15 cellular contexts compared by ENCODE assay signal in the genomic region with DNA sequence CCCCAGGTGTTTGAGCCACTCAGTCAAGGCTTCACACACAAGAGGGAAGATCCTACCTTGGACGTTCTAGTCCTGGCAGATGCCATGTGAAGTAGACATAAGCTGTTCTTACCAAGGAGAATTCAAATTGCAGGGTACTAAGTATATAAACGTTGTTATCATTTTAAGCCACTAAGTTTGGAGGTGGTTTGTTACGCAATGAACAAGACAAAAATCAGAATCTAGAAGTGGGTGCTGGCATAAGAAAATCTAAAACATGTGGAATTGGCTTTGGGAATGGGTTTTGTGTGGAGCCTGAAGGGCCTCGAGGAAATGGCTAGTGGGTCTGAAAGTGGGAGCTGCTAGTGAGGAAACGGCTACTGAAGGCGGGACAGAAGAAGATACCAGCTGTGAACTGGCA.
A peak's percentile ranks its signal among the peaks of the same experiment; 100 is the strongest.
DNase-seq lines count a peak whose midpoint lies in the region; ATAC-seq, FAIRE-seq and TF ChIP-seq lines count a peak whose summit lies in the region.
"Had no signal": no experiment of that assay in that cellular context is flagged by ENCODE, and none has a peak within 500 bp of the region (broad histone marks: within the 10 kb centered on the region; RNA-seq: fewer than 3 reads in every experiment).

No MANE protein-coding gene starts in this region.

- H3K4me1 ChIP-seq in HepG2 (ENCODE audit: insufficient read depth, low read length) = peaks cover 64% of the 10 kb centered on the region
- H3K4me1 ChIP-seq in right lobe of liver = peaks cover 0 to 13% (median 0%) of the 10 kb centered on the region in 4 donors
- H3K4me1 ChIP-seq in IMR-90 (ENCODE audit: control insufficient read depth, insufficient read depth, low read length) = peaks cover 5% of the 10 kb centered on the region; the same call in 1 of the 2 replicates
- peaks cover 12% of the 10 kb centered on the region for H3K4me1 ChIP-seq in endocrine pancreas (ENCODE audit: control insufficient read depth, insufficient read depth, low read length)
- H3K4me1 ChIP-seq in skeletal muscle tissue (ENCODE audit: control insufficient read depth in 3 of 3, insufficient read depth in 3 of 3, low read length in 3 of 3) = peaks cover 10 to 33% (median 29%) of the 10 kb centered on the region in 3 donors
- no peaks in the 10 kb centered on the region for H3K4me1 ChIP-seq in ascending aorta
- no peaks in the 10 kb centered on the region for H3K4me1 ChIP-seq in A673 (ENCODE audit: insufficient read depth, low read length, poor library complexity, severe bottlenecking)
- H3K4me1 ChIP-seq: HAP-1 had no signal

- no peak overlapping the region for H3K4ac ChIP-seq in IMR-90 (ENCODE audit: low read depth, low read length)

- no peak overlapping the region for H4K8ac ChIP-seq in IMR-90 (ENCODE audit: low read depth in 2 of 2, low read length in 2 of 2)

- no peaks in the 10 kb centered on the region for H3K9me1 ChIP-seq in IMR-90 (ENCODE audit: insufficient read depth, low read length)

- no peak overlapping the region for H2BK5ac ChIP-seq in IMR-90 (ENCODE audit: low read depth, low read length, poor library complexity, severe bottlenecking)

- BruUV-seq in HepG2 (replicated peaks; lab: Mats Ljungman, UMichigan) (no TSS peak), IMR-90 (replicated peaks; lab: Mats Ljungman, UMichigan) (no TSS peak), A673 (replicated peaks; lab: Mats Ljungman, UMichigan) (no TSS peak)

- no peak overlapping the region for H2BK15ac ChIP-seq in IMR-90 (ENCODE audit: low read depth, low read length)

- H3K27me3 ChIP-seq in HepG2 (ENCODE audit: control insufficient read depth in 1 of 2, insufficient read depth in 2 of 2, low read length in 2 of 2) = no peaks in the 10 kb centered on the region
- no peaks in the 10 kb centered on the region for H3K27me3 ChIP-seq in right lobe of liver
- no peaks in the 10 kb centered on the region for H3K27me3 ChIP-seq in IMR-90 (ENCODE audit: control insufficient read depth, insufficient read depth, low read length)
- H3K27me3 ChIP-seq in endocrine pancreas (ENCODE audit: control insufficient read depth, insufficient read depth, low read length) = no peaks in the 10 kb centered on the region
- no peaks in the 10 kb centered on the region for H3K27me3 ChIP-seq in skeletal muscle tissue (ENCODE audit: control insufficient read depth in 3 of 3, insufficient read depth in 3 of 3, low read length in 3 of 3)
- no peaks in the 10 kb centered on the region for H3K27me3 ChIP-seq in ascending aorta
- H3K27me3 ChIP-seq in A673 (replicated peaks; ENCODE audit: insufficient read depth, low read depth, low read length, poor library complexity) = no peaks in the 10 kb centered on the region

- TF ChIP-seq RAD21 in HepG2 (CRISPR knock-in tag; IDR thresholded peaks at IDR 0.05) = no peak
- no peak for TF ChIP-seq RAD21 in IMR-90 (IDR thresholded peaks at IDR 0.05; ENCODE audit: low read length)

- TF ChIP-seq POLR2A in HepG2 (IDR thresholded peaks at IDR 0.05; ENCODE audit: insufficient read depth in 1 of 2, low read depth in 2 of 2, low read length in 2 of 2) = no peak
- no peak for TF ChIP-seq POLR2A in right lobe of liver (IDR thresholded peaks at IDR 0.05)
- no peak for TF ChIP-seq POLR2A in IMR-90 (IDR thresholded peaks at IDR 0.05; ENCODE audit: low read depth, low read length)

- no peak overlapping the region for H2AK5ac ChIP-seq in IMR-90 (ENCODE audit: low read depth, low read length)

- no peak overlapping the region for H2AK9ac ChIP-seq in IMR-90 (replicated peaks; ENCODE audit: low read depth, low read length, poor library complexity)

- H3K27ac ChIP-seq in HepG2 (ENCODE audit: extremely low read length, insufficient read depth, low read length) = no peak overlapping the region
- no peak overlapping the region for H3K27ac ChIP-seq in right lobe of liver
- H3K27ac ChIP-seq in IMR-90 (ENCODE audit: insufficient read depth, low read length) = no peak overlapping the region
- H3K27ac ChIP-seq in skeletal muscle tissue (ENCODE audit: low read depth, low read length) = peak overlapping the region; percentile 22
- H3K27ac ChIP-seq in ascending aorta = no peak overlapping the region
- H3K27ac ChIP-seq in A673 (ENCODE audit: low read depth, low read length, poor library complexity, severe bottlenecking) = no peak overlapping the region
- H3K27ac ChIP-seq: A549 had no signal

- no peak for TF ChIP-seq CTCF in HepG2 (CRISPR knock-in tag; IDR thresholded peaks at IDR 0.05)
- no peak for TF ChIP-seq CTCF in right lobe of liver (IDR thresholded peaks at IDR 0.05)
- no peak for TF ChIP-seq CTCF in IMR-90 (conservative IDR thresholded peaks at IDR 0.05; ENCODE audit: low read depth, low read length)
- TF ChIP-seq CTCF in ascending aorta (IDR thresholded peaks at IDR 0.05) = no peak
- TF ChIP-seq CTCF in A673 (conservative IDR thresholded peaks at IDR 0.05; ENCODE audit: low read depth, low read length) = no peak

- H3K4me3 ChIP-seq in HepG2 (replicated peaks in 1 of 3; ENCODE audit: insufficient read depth in 1 of 3, low read depth in 2 of 3, low read length in 3 of 3) = no peak overlapping the region
- no peak overlapping the region for H3K4me3 ChIP-seq in right lobe of liver
- H3K4me3 ChIP-seq in IMR-90 (ENCODE audit: insufficient read depth, low read depth, low read length) = no peak overlapping the region
- H3K4me3 ChIP-seq in endocrine pancreas (ENCODE audit: control insufficient read depth, insufficient read depth, low read length) = peak overlapping the region; percentile 19
- no peak overlapping the region for H3K4me3 ChIP-seq in skeletal muscle tissue (ENCODE audit: low read length in 3 of 3)
- H3K4me3 ChIP-seq in ascending aorta = no peak overlapping the region
- H3K4me3 ChIP-seq in A673 (ENCODE audit: low read depth, low read length, poor library complexity, severe bottlenecking) = no peak overlapping the region
- H3K4me3 ChIP-seq: A549, GM12878, HAP-1 had no signal

- H3K18ac ChIP-seq in IMR-90 (ENCODE audit: low read depth, low read length) = no peak overlapping the region

- TF ChIP-seq EP300 in HepG2 (IDR thresholded peaks at IDR 0.05; ENCODE audit: low read depth in 2 of 2, low read length in 2 of 2) = no peak
- TF ChIP-seq EP300 in HepG2 (CRISPR knock-in tag; IDR thresholded peaks at IDR 0.05; ENCODE audit: borderline replicate concordance) = no peak

- WGBS in HepG2 (ENCODE audit: low lambda C conversion rate) = 88% methylated on average over 6 of the region's 6 CpGs
- WGBS in right lobe of liver (ENCODE audit: insufficient coverage, low coverage, low lambda C conversion rate, missing lambda C conversion rate) = 75% methylated on average over 6 of the region's 6 CpGs
- 100% methylated on average over 4 of the region's 6 CpGs; no CpG with 5 or more reads in 1 of the 2 experiments for WGBS in IMR-90 (ENCODE audit: extremely low coverage in 2 of 2, insufficient read length in 1 of 2), 2 experiments

- ATAC-seq in HepG2 (no peak), right lobe of liver (no peak), IMR-90 (ENCODE audit: low read depth) (no peak), GM19452 (IDR thresholded peaks at IDR 0.05; ENCODE audit: unreplicated experiment) (no peak)
- ATAC-seq: A549; CD8-positive, alpha-beta T cell; GM12878 had no signal

- H2AFZ ChIP-seq in HepG2 (ENCODE audit: low read length) (no peak overlapping the region), IMR-90 (replicated peaks; ENCODE audit: low read length, poor library complexity) (no peak overlapping the region)

- H2BK20ac ChIP-seq in IMR-90 (ENCODE audit: low read depth, low read length) = no peak overlapping the region

- H3K9ac ChIP-seq in HepG2 (ENCODE audit: insufficient read depth, low read depth, low read length) = no peak overlapping the region
- no peak overlapping the region for H3K9ac ChIP-seq in IMR-90 (ENCODE audit: low read depth, low read length)
- H3K9ac ChIP-seq in endocrine pancreas (ENCODE audit: control insufficient read depth, insufficient read depth, low read length) = no peak overlapping the region
- H3K9ac ChIP-seq in skeletal muscle tissue (ENCODE audit: low read depth in 1 of 3, low read length in 3 of 3) = no peak overlapping the region

- peaks cover 94% of the 10 kb centered on the region for H3K79me2 ChIP-seq in HepG2 (ENCODE audit: insufficient read depth, low read length)

- H3K56ac ChIP-seq in IMR-90 (ENCODE audit: extremely low read depth, insufficient read depth, low read length) = no peak overlapping the region

- H3K14ac ChIP-seq in IMR-90 (replicated peaks; ENCODE audit: low read depth, low read length) = no peak overlapping the region

- CTCF ChIA-PET in HepG2 (lab: Yijun Ruan, JAX; ENCODE audit: low intra/inter-chr PET ratio, low total read pairs) (no interaction called here), IMR-90 (lab: Yijun Ruan, JAX) (interaction anchor here (1.0 kb wide), 1 partner anchor 84 kb away, joined by 3 read pairs; a partner anchor contains a TSS), A673 (lab: Charles Lee) (no interaction called here)

- H3K9me3 ChIP-seq in HepG2 (ENCODE audit: low read length) (0 out of 2 replicates have a peak, but pooled peaks cover 4% of the 10 kb centered on the region), right lobe of liver (no peaks in the 10 kb centered on the region), IMR-90 (ENCODE audit: control insufficient read depth, insufficient read depth, low read length) (peaks cover 7% of the 10 kb centered on the region), endocrine pancreas (ENCODE audit: control insufficient read depth, low read length) (no peaks in the 10 kb centered on the region), skeletal muscle tissue (ENCODE audit: control insufficient read depth in 3 of 3, low read length in 3 of 3) (no peaks in the 10 kb centered on the region), ascending aorta (no peaks in the 10 kb centered on the region), A673 (ENCODE audit: low read depth, low read length, poor library complexity, severe bottlenecking) (no peaks in the 10 kb centered on the region)
- H3K9me3 ChIP-seq: HAP-1 had no signal

- H4K91ac ChIP-seq in IMR-90 (ENCODE audit: insufficient read depth, low read depth, low read length) = no peak overlapping the region

- no peak overlapping the region for H4K5ac ChIP-seq in IMR-90 (ENCODE audit: low read depth, low read length)

- dilution Hi-C loops in IMR-90 (cut with HindIII; ENCODE audit: low sequenced_read_pairs, unreplicated experiment) = no loop called here

- peaks cover 0 to 2% of the 10 kb centered on the region in 2 experiments; a peak in 1 of 4 replicates for H3K79me1 ChIP-seq in IMR-90 (ENCODE audit: low read depth in 1 of 2, low read length in 2 of 2)

- FAIRE-seq in HepG2 (lab: Jason Lieb, UNC) = no peak
- FAIRE-seq: A549, GM12878 had no signal

- in situ Hi-C loops in HepG2 (cut with HindIII; ENCODE audit: extremely low pct_ligation_motif_present, low pct_unique_long_range_greater_than_20kb) (no loop called here), IMR-90 (cut with MboI; ENCODE audit: low sequenced_read_pairs) (no loop called here)

- H3K36me3 ChIP-seq in HepG2 (replicated peaks in 1 of 2; ENCODE audit: control insufficient read depth in 1 of 2, insufficient read depth in 2 of 2, low read length in 2 of 2) = no peaks in the 10 kb centered on the region
- H3K36me3 ChIP-seq in right lobe of liver = no peaks in the 10 kb centered on the region
- H3K36me3 ChIP-seq in IMR-90 (ENCODE audit: control insufficient read depth, insufficient read depth, low read length) = no peaks in the 10 kb centered on the region
- no peaks in the 10 kb centered on the region for H3K36me3 ChIP-seq in endocrine pancreas (ENCODE audit: control insufficient read depth, insufficient read depth, low read length)
- H3K36me3 ChIP-seq in skeletal muscle tissue (ENCODE audit: control insufficient read depth in 3 of 3, insufficient read depth in 3 of 3, low read length in 3 of 3) = no peaks in the 10 kb centered on the region
- no peaks in the 10 kb centered on the region for H3K36me3 ChIP-seq in ascending aorta
- H3K36me3 ChIP-seq in A673 (ENCODE audit: insufficient read depth, low read length, poor library complexity, severe bottlenecking) = no peaks in the 10 kb centered on the region
- H3K36me3 ChIP-seq: HAP-1 had no signal

- POLR2A ChIA-PET in HepG2 (lab: Yijun Ruan, JAX) (no interaction called here), IMR-90 (lab: Charles Lee; ENCODE audit: unreplicated experiment) (no interaction called here), A673 (lab: Charles Lee; ENCODE audit: low non-redundant PET) (no interaction called here)

- H4K20me1 ChIP-seq in HepG2 (ENCODE audit: insufficient read depth, low read length) (peaks cover 15% of the 10 kb centered on the region; the same call in 1 of the 2 replicates), IMR-90 (ENCODE audit: insufficient read depth, low read length) (no peaks in the 10 kb centered on the region)

- H3K4me2 ChIP-seq in HepG2 (ENCODE audit: low read depth, low read length) = no peak overlapping the region
- H3K4me2 ChIP-seq in IMR-90 (ENCODE audit: low read depth, low read length) = no peak overlapping the region
- H3K4me2 ChIP-seq: A549 had no signal

- intact Hi-C loops in HepG2 (cut with micrococcal nuclease; ENCODE audit: unreplicated experiment) (no loop called here), right lobe of liver (cut with DNase I) (no loop called here), IMR-90 (cut with micrococcal nuclease) (no loop called here), ascending aorta (cut with DNase I) (no loop called here), A673 (cut with micrococcal nuclease; ENCODE audit: unreplicated experiment) (no loop called here)

- no peak overlapping the region for H2BK120ac ChIP-seq in IMR-90 (ENCODE audit: low read depth, low read length)

- no peak overlapping the region for H3K23ac ChIP-seq in IMR-90 (ENCODE audit: low read depth, low read length)

- no peak for DNase-seq in HepG2 (ENCODE audit: low spot score)
- DNase-seq in right lobe of liver = no peak
- no peak for DNase-seq in IMR-90
- no peak for DNase-seq in ascending aorta (ENCODE audit: low spot score in 2 of 2)
- no peak for DNase-seq in A673 (ENCODE audit: low spot score)
- DNase-seq: CD8-positive, alpha-beta T cell; COR-L47; DMS53; GOT3 had no signal
